ENCODE assay signal across 1 cellular context in the genomic region with DNA sequence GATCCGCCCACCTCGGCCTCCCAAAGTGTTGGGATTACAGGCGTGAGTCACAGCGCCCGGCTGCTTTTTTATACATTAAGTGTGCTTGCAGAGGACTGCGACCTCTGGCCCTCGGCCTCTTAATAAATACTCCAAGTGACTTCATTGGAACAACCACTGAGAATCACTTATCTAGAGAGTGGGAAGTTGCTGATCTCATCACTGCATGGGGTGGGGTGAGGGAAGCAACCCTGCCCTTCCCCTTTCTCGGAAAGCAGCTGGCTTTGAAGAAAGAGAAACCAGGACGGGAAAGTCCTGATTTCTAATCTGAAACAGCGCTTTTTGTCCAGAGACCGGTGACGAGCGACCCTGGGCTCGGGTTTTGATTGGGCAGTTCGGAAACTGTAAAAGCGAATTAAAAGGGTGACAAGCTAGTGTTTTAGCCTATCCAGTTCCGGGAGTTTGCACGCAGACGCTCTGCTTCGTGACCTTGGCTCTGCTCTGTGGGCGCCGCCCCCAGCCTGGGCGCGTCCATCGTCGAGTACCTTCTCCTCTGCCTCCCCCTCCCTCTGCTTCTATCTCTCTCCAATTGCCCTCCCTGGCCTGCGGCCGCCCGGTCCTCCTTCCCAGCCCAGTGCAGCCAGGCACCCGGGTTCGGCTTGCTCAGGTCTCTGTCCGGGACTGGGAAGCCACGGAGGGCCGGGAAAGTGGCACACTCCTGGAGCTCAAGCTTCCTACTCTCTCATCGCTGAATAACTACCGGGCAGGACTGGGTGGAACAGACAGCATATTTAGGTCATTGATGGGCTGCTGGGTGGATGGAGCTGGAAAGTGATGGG.
TF ChIP-seq lines count a peak whose summit lies in the region.

No MANE protein-coding gene starts in this region.

TF ChIP-seq in GM12878, 131 proteins besides CTCF, POLR2A, EP300 and RAD21 (continued from another document and continues in another):
- TF ChIP-seq, protein P1, sequence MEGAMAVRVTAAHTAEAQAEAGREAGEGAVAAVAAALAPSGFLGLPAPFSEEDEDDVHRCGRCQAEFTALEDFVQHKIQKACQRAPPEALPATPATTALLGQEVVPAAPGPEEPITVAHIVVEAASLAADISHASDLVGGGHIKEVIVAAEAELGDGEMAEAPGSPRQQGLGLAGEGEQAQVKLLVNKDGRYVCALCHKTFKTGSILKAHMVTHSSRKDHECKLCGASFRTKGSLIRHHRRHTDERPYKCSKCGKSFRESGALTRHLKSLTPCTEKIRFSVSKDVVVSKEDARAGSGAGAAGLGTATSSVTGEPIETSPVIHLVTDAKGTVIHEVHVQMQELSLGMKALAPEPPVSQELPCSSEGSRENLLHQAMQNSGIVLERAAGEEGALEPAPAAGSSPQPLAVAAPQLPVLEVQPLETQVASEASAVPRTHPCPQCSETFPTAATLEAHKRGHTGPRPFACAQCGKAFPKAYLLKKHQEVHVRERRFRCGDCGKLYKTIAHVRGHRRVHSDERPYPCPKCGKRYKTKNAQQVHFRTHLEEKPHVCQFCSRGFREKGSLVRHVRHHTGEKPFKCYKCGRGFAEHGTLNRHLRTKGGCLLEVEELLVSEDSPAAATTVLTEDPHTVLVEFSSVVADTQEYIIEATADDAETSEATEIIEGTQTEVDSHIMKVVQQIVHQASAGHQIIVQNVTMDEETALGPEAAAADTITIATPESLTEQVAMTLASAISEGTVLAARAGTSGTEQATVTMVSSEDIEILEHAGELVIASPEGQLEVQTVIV (IDR thresholded peaks at IDR 0.05; ENCODE audit: borderline replicate concordance, partially characterized antibody), result peak; percentile 51
- TF ChIP-seq TCF12 (IDR thresholded peaks at IDR 0.05; ENCODE audit: low read depth, low read length) (peak; percentile 93), EGR1 (IDR thresholded peaks at IDR 0.05; ENCODE audit: borderline replicate concordance in 1 of 2, low read depth in 2 of 2, low read length in 2 of 2) (peak in 1 of 2 experiments; percentile 50; a peak in 1 of 3 replicates), SIX5 (IDR thresholded peaks at IDR 0.05; ENCODE audit: low read depth, low read length, severe bottlenecking) (no peak), PAX8 (IDR thresholded peaks at IDR 0.05) (peak; percentile 79), SPI1 (IDR thresholded peaks at IDR 0.05; ENCODE audit: borderline replicate concordance, insufficient read depth, low read depth, low read length) (peak; percentile 89), YBX1 (IDR thresholded peaks at IDR 0.05) (no peak), NFIC (IDR thresholded peaks at IDR 0.05; ENCODE audit: low read depth, low read length) (peak; percentile 73; the same call in 1 of the 2 replicates), SP1 (IDR thresholded peaks at IDR 0.05; ENCODE audit: low read depth, low read length) (peak; percentile 68), EED (IDR thresholded peaks at IDR 0.05; ENCODE audit: low read depth) (peak; percentile 91), RB1 (IDR thresholded peaks at IDR 0.05; ENCODE audit: borderline replicate concordance) (peak; percentile 87; the same call in 1 of the 2 replicates), ZSCAN29 (IDR thresholded peaks at IDR 0.05) (no peak), RFX5 (IDR thresholded peaks at IDR 0.05; ENCODE audit: low read depth, low read length) (peak; percentile 99), POU2F2 (IDR thresholded peaks at IDR 0.05; ENCODE audit: borderline replicate concordance, low read depth, low read length) (peak; percentile 66; the same call in 1 of the 3 replicates), HDAC6 (IDR thresholded peaks at IDR 0.05; ENCODE audit: unreplicated experiment) (peak; percentile 78), CHD4 (IDR thresholded peaks at IDR 0.05) (no peak), ETV6 (conservative IDR thresholded peaks at IDR 0.05 in 1 of 2, IDR thresholded peaks at IDR 0.05 in 1 of 2; ENCODE audit: borderline replicate concordance in 1 of 2, low read depth in 1 of 2) (peak in 1 of 2 experiments; percentile 81; a peak in 1 of 4 replicates), GATAD2B (conservative IDR thresholded peaks at IDR 0.05; ENCODE audit: low read depth) (peak; percentile 63), CREB1 (IDR thresholded peaks at IDR 0.05; ENCODE audit: low read depth) (peak; percentile 97), ZNF207 (IDR thresholded peaks at IDR 0.05; ENCODE audit: borderline replicate concordance) (no peak; the same call in 1 of the 2 replicates), STAT1 (conservative IDR thresholded peaks at IDR 0.05) (peak; percentile 100), CBFB (IDR thresholded peaks at IDR 0.05; ENCODE audit: low read depth) (peak; percentile 57; the same call in 1 of the 2 replicates), YY1 (IDR thresholded peaks at IDR 0.05; ENCODE audit: low read depth, low read length) (peak; percentile 59), HDGF (IDR thresholded peaks at IDR 0.05) (peak; percentile 98)
- TF ChIP-seq, protein P2, sequence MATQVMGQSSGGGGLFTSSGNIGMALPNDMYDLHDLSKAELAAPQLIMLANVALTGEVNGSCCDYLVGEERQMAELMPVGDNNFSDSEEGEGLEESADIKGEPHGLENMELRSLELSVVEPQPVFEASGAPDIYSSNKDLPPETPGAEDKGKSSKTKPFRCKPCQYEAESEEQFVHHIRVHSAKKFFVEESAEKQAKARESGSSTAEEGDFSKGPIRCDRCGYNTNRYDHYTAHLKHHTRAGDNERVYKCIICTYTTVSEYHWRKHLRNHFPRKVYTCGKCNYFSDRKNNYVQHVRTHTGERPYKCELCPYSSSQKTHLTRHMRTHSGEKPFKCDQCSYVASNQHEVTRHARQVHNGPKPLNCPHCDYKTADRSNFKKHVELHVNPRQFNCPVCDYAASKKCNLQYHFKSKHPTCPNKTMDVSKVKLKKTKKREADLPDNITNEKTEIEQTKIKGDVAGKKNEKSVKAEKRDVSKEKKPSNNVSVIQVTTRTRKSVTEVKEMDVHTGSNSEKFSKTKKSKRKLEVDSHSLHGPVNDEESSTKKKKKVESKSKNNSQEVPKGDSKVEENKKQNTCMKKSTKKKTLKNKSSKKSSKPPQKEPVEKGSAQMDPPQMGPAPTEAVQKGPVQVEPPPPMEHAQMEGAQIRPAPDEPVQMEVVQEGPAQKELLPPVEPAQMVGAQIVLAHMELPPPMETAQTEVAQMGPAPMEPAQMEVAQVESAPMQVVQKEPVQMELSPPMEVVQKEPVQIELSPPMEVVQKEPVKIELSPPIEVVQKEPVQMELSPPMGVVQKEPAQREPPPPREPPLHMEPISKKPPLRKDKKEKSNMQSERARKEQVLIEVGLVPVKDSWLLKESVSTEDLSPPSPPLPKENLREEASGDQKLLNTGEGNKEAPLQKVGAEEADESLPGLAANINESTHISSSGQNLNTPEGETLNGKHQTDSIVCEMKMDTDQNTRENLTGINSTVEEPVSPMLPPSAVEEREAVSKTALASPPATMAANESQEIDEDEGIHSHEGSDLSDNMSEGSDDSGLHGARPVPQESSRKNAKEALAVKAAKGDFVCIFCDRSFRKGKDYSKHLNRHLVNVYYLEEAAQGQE (IDR thresholded peaks at IDR 0.05; ENCODE audit: low read depth, low read length), result no peak
- TF ChIP-seq, protein P3, sequence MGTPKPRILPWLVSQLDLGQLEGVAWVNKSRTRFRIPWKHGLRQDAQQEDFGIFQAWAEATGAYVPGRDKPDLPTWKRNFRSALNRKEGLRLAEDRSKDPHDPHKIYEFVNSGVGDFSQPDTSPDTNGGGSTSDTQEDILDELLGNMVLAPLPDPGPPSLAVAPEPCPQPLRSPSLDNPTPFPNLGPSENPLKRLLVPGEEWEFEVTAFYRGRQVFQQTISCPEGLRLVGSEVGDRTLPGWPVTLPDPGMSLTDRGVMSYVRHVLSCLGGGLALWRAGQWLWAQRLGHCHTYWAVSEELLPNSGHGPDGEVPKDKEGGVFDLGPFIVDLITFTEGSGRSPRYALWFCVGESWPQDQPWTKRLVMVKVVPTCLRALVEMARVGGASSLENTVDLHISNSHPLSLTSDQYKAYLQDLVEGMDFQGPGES (IDR thresholded peaks at IDR 0.05), result 0 out of 2 replicates have a peak, but pooled peaks have one; percentile 20
- TF ChIP-seq, protein P4, sequence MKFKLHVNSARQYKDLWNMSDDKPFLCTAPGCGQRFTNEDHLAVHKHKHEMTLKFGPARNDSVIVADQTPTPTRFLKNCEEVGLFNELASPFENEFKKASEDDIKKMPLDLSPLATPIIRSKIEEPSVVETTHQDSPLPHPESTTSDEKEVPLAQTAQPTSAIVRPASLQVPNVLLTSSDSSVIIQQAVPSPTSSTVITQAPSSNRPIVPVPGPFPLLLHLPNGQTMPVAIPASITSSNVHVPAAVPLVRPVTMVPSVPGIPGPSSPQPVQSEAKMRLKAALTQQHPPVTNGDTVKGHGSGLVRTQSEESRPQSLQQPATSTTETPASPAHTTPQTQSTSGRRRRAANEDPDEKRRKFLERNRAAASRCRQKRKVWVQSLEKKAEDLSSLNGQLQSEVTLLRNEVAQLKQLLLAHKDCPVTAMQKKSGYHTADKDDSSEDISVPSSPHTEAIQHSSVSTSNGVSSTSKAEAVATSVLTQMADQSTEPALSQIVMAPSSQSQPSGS (IDR thresholded peaks at IDR 0.05; ENCODE audit: low read length), result peak; percentile 91
- TF ChIP-seq, protein P5, sequence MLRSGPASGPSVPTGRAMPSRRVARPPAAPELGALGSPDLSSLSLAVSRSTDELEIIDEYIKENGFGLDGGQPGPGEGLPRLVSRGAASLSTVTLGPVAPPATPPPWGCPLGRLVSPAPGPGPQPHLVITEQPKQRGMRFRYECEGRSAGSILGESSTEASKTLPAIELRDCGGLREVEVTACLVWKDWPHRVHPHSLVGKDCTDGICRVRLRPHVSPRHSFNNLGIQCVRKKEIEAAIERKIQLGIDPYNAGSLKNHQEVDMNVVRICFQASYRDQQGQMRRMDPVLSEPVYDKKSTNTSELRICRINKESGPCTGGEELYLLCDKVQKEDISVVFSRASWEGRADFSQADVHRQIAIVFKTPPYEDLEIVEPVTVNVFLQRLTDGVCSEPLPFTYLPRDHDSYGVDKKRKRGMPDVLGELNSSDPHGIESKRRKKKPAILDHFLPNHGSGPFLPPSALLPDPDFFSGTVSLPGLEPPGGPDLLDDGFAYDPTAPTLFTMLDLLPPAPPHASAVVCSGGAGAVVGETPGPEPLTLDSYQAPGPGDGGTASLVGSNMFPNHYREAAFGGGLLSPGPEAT (IDR thresholded peaks at IDR 0.05; ENCODE audit: low read depth), result peak; percentile 96; the same call in 1 of the 2 replicates
- TF ChIP-seq, protein P6, sequence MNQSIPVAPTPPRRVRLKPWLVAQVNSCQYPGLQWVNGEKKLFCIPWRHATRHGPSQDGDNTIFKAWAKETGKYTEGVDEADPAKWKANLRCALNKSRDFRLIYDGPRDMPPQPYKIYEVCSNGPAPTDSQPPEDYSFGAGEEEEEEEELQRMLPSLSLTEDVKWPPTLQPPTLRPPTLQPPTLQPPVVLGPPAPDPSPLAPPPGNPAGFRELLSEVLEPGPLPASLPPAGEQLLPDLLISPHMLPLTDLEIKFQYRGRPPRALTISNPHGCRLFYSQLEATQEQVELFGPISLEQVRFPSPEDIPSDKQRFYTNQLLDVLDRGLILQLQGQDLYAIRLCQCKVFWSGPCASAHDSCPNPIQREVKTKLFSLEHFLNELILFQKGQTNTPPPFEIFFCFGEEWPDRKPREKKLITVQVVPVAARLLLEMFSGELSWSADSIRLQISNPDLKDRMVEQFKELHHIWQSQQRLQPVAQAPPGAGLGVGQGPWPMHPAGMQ (IDR thresholded peaks at IDR 0.05; ENCODE audit: borderline replicate concordance), result no peak
- TF ChIP-seq, protein P7, sequence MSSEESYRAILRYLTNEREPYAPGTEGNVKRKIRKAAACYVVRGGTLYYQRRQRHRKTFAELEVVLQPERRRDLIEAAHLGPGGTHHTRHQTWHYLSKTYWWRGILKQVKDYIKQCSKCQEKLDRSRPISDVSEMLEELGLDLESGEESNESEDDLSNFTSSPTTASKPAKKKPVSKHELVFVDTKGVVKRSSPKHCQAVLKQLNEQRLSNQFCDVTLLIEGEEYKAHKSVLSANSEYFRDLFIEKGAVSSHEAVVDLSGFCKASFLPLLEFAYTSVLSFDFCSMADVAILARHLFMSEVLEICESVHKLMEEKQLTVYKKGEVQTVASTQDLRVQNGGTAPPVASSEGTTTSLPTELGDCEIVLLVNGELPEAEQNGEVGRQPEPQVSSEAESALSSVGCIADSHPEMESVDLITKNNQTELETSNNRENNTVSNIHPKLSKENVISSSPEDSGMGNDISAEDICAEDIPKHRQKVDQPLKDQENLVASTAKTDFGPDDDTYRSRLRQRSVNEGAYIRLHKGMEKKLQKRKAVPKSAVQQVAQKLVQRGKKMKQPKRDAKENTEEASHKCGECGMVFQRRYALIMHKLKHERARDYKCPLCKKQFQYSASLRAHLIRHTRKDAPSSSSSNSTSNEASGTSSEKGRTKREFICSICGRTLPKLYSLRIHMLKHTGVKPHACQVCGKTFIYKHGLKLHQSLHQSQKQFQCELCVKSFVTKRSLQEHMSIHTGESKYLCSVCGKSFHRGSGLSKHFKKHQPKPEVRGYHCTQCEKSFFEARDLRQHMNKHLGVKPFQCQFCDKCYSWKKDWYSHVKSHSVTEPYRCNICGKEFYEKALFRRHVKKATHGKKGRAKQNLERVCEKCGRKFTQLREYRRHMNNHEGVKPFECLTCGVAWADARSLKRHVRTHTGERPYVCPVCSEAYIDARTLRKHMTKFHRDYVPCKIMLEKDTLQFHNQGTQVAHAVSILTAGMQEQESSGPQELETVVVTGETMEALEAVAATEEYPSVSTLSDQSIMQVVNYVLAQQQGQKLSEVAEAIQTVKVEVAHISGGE (CRISPR knock-in tag; IDR thresholded peaks at IDR 0.05), result no peak
- TF ChIP-seq, protein P8, sequence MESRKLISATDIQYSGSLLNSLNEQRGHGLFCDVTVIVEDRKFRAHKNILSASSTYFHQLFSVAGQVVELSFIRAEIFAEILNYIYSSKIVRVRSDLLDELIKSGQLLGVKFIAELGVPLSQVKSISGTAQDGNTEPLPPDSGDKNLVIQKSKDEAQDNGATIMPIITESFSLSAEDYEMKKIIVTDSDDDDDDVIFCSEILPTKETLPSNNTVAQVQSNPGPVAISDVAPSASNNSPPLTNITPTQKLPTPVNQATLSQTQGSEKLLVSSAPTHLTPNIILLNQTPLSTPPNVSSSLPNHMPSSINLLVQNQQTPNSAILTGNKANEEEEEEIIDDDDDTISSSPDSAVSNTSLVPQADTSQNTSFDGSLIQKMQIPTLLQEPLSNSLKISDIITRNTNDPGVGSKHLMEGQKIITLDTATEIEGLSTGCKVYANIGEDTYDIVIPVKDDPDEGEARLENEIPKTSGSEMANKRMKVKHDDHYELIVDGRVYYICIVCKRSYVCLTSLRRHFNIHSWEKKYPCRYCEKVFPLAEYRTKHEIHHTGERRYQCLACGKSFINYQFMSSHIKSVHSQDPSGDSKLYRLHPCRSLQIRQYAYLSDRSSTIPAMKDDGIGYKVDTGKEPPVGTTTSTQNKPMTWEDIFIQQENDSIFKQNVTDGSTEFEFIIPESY (IDR thresholded peaks at IDR 0.05), result no peak
